In the genomic region with DNA sequence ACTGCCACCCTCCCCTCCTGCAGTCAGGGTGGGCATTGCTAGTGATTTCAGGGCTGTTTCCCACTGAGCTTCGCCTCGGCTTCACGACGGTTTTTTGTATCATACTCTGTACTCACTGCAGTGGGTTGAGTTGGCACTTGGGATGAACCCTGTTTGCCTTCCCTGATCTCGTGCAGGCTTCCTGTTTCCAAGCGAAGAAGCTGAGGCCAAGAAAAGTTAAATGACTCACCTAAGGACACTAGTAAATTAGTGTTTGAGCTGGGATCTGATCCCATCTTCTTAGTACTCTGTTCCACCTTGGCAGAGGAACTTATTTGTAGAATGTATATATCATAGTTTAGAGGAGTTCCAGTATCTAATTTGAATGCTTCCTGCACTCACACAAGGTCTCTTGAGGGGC, we compare ENCODE assay signal across 27 cellular contexts. TPM values are rescaled to one million over a fixed set of nuclear protein-coding genes. Genes with fewer than 3 reads are reported as not detected.
"Had no signal": no experiment of that assay in that cellular context is flagged by ENCODE, and none has a peak within 500 bp of the region (broad histone marks: within the 10 kb centered on the region; RNA-seq: fewer than 3 reads in every experiment).

No MANE protein-coding gene starts in this region.

- DNase-seq: effector CD8-positive, alpha-beta T cell; endodermal cell; foreskin keratinocyte; heart left ventricle; left cardiac atrium; left lung; mammary epithelial cell; mesendoderm; midbrain; naive thymus-derived CD4-positive, alpha-beta T cell; stimulated activated CD4-positive, alpha-beta T cell treated with anti-CD3 and anti-CD28 coated beads, Interleukin-12 subunit alpha, Interleukin-12 subunit beta, amount 100 ng/mL, for 4 hours; stimulated activated CD4-positive, alpha-beta T cell treated with anti-CD3 and anti-CD28 coated beads, Interleukin-1b, Interleukin-23, amount 100 ng/mL, for 48 hours; stimulated activated CD4-positive, alpha-beta T cell treated with anti-CD3 and anti-CD28 coated beads, Interleukin-4, amount 100 ng/mL, for 1 hour; stimulated activated CD8-positive, alpha-beta memory T cell treated with anti-CD3 and anti-CD28 coated beads, Interleukin-4, amount 100 ng/mL, for 48 hours; stimulated activated naive CD4-positive, alpha-beta T cell; stimulated activated naive CD8-positive, alpha-beta T cell treated with anti-CD3 and anti-CD28 coated beads, Interleukin-15, amount 100 ng/mL, for 72 hours; thyroid gland; trophoblast cell had no signal

- H3K9ac ChIP-seq: neural progenitor cell had no signal

- H2AFZ ChIP-seq: hepatocyte, neural progenitor cell had no signal

- H3K79me2 ChIP-seq: hepatocyte had no signal

- H3K4me1 ChIP-seq: foreskin keratinocyte, gastroesophageal sphincter, left lung, prostate gland, thyroid gland had no signal

- H3K27me3 ChIP-seq: foreskin keratinocyte, gastroesophageal sphincter, heart left ventricle, hepatocyte, left lung, neural progenitor cell, right atrium auricular region, thyroid gland had no signal

- FAIRE-seq: colon, islet of Langerhans had no signal

- H3K27ac ChIP-seq: epithelial cell of prostate, foreskin keratinocyte, gastroesophageal sphincter, heart left ventricle, hepatocyte, left lung, neural progenitor cell, prostate gland, right atrium auricular region, thyroid gland had no signal

- H3K4me2 ChIP-seq: hepatocyte, neural progenitor cell, smooth muscle cell had no signal

- H3K36me3 ChIP-seq: neural progenitor cell, prostate gland, right atrium auricular region, thyroid gland had no signal

- H3K4me3 ChIP-seq: gastroesophageal sphincter, heart left ventricle, hepatocyte, left lung, neural progenitor cell, prostate gland, right atrium auricular region, smooth muscle cell, thyroid gland had no signal

- H3K9me3 ChIP-seq: gastroesophageal sphincter, heart left ventricle, left lung, prostate gland, right atrium auricular region, thyroid gland had no signal

RNA-seq across cellular contexts. Expression of a gene that starts 50.3 kb away (rescaled TPM):
- polyA plus RNA-seq: naive thymus-derived CD4-positive, alpha-beta T cell had no signal
